18 cellular contexts compared by ENCODE assay signal in the genomic region with DNA sequence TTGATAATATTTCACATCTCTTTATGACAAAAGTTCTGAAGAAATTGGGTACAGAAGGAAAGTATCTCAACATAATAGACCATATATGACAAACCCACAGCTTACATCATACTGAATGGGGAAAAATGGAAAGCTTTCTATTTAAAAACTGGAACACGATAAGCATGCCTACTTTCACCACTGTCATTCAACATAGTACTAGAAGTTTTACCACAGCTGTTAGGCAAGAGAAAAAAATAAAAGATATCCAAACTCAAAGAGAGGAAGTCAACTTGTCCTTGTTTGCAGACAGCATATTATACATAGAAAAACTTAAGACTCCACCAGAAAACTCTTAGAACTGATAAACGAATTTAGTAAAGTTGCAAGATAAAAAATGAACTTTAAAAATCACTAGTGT.
"Had no signal": no experiment of that assay in that cellular context is flagged by ENCODE, and none has a peak within 500 bp of the region (broad histone marks: within the 10 kb centered on the region; RNA-seq: fewer than 3 reads in every experiment).

No MANE protein-coding gene starts in this region.

- ATAC-seq: esophagus mucosa; gastrocnemius medialis; left cardiac atrium; naive thymus-derived CD4-positive, alpha-beta T cell; sciatic nerve; stimulated activated naive B cell treated with anti-CD40 and anti-IgM and Interleukin-4, amounts not matched to agents 10 μg/mL and 1 μg/mL and 100 μg/mL, for 72 hours; stimulated activated naive CD8-positive, alpha-beta T cell treated with anti-CD3 and anti-CD28 coated beads, Interleukin-15, amount 100 ng/mL, for 72 hours had no signal

- DNase-seq: effector memory CD4-positive, alpha-beta T cell; gastrocnemius medialis; glutamatergic neuron; immature natural killer cell; kidney; left cardiac atrium; left ventricle myocardium inferior; mesenchymal stem cell; midbrain; naive thymus-derived CD4-positive, alpha-beta T cell; nephron progenitor cell; stimulated activated CD4-positive, alpha-beta T cell treated with anti-CD3 and anti-CD28 coated beads, Interleukin-2, amount 100 ng/mL, for 24 hours; stimulated activated CD4-positive, alpha-beta T cell treated with anti-CD3 and anti-CD28 coated beads, Interleukin-4, amount 100 ng/mL, for 4 hours; stimulated activated naive B cell treated with anti-CD40 and anti-IgM and Interleukin-4, amounts not matched to agents 10 μg/mL and 1 μg/mL and 100 μg/mL, for 72 hours; stimulated activated naive CD8-positive, alpha-beta T cell treated with anti-CD3 and anti-CD28 coated beads, Interleukin-15, amount 100 ng/mL, for 72 hours; transverse colon had no signal
